In the genomic region with DNA sequence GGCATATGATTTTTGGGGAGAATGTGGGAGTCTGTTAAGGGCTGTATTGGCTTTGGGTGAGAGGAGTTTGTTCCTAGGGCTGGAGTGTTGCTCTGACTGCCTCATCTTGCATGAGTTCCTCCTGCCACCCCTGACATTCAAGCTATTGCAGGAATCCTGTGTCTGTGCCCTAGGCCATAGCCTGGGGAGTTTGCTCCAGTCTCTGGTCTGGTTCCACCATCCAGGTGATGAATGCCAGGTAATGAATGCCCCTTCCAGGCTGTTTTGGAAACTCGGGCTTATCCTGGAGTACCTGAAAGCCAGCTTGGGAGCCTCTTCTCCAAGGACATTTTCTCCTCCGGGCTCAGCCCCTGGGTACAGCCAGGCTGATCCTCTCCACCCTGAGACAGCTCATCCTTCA, we compare ENCODE assay signal across 8 cellular contexts.
"Had no signal": no experiment of that assay in that cellular context is flagged by ENCODE, and none has a peak within 500 bp of the region (broad histone marks: within the 10 kb centered on the region; RNA-seq: fewer than 3 reads in every experiment).

No MANE protein-coding gene starts in this region.

- DNase-seq: GM23248, GOT3, H7, HFFc6, IMR-90 had no signal

- H3K27ac ChIP-seq: GM23248 had no signal

- H3K36me3 ChIP-seq: HAP-1 had no signal

- H3K4me3 Mint-ChIP-seq: HFFc6 had no signal

- H3K4me3 ChIP-seq: GM23248, HAP-1, K562 had no signal

- H3K9me3 ChIP-seq: HAP-1 had no signal

- H3K27ac Mint-ChIP-seq: HFFc6 had no signal

- H3K4me1 ChIP-seq: HAP-1 had no signal

- ATAC-seq: HCT116, K562 had no signal

- H3K9me3 Mint-ChIP-seq: HFFc6 had no signal
